ENCODE assay signal across 21 cellular contexts in genomic region chr4:78940752-78941151, GRCh38. TPM values are rescaled to one million over a fixed set of nuclear protein-coding genes. Genes with fewer than 3 reads are reported as not detected.
A peak's percentile ranks its signal among the peaks of the same experiment; 100 is the strongest.
DNase-seq lines count a peak whose midpoint lies in the region; ATAC-seq and TF ChIP-seq lines count a peak whose summit lies in the region.
"Had no signal": no experiment of that assay in that cellular context is flagged by ENCODE, and none has a peak within 500 bp of the region (broad histone marks: within the 10 kb centered on the region; RNA-seq: fewer than 3 reads in every experiment).

No MANE protein-coding gene starts in this region.

- H4K20me1 ChIP-seq in osteoblast (ENCODE audit: insufficient read depth, low read length) = no peaks in the 10 kb centered on the region

- ATAC-seq in activated T-cell treated with anti-CD3 and anti-CD28 coated beads, Interleukin-2, amount 50 U/mL, for 4 hours = no peak
- ATAC-seq in HG03280 (IDR thresholded peaks at IDR 0.05; ENCODE audit: unreplicated experiment) = peak; percentile 14
- ATAC-seq in HG03457 (IDR thresholded peaks at IDR 0.05; ENCODE audit: unreplicated experiment) = no peak
- ATAC-seq: Right ventricle myocardium inferior had no signal

- no peaks in the 10 kb centered on the region for H3K9me3 Mint-ChIP-seq in activated T-cell treated with anti-CD3 and anti-CD28 coated beads, Interleukin-2, amount 50 U/mL, for 4 hours
- H3K9me3 Mint-ChIP-seq in activated T-helper 1 cell treated with anti-CD3 and anti-CD28 coated beads, Interleukin-12 subunit alpha, Interleukin-12 subunit beta, Interleukin-2, Interleukin-4 antibody, amounts not matched to agents 30 ng/mL and 10 ng/mL and 1 ng/mL, durations not matched to agents 14 hours and 24 hours and 36 hours = no peaks in the 10 kb centered on the region
- H3K9me3 Mint-ChIP-seq: CD4-positive, alpha-beta T cell; HFFc6 had no signal

- H3K79me2 ChIP-seq in osteoblast (ENCODE audit: insufficient read depth, low read length) = peaks cover 26% of the 10 kb centered on the region

- no peak overlapping the region for H3K4me2 ChIP-seq in osteoblast (ENCODE audit: insufficient read depth, low read length)

- H3K36me3 ChIP-seq in osteoblast (ENCODE audit: insufficient read depth, low read length) = no peaks in the 10 kb centered on the region
- H3K36me3 ChIP-seq: BE2C had no signal

- H3K4me1 ChIP-seq in osteoblast (ENCODE audit: insufficient read depth, low read length) = peaks cover 8% of the 10 kb centered on the region
- H3K4me1 ChIP-seq: BE2C had no signal

- intact Hi-C loops in activated T-helper 1 cell treated with anti-CD3 and anti-CD28 coated beads, Interleukin-12 subunit alpha, Interleukin-12 subunit beta, Interleukin-2, Interleukin-4 antibody, amounts not matched to agents 30 ng/mL and 10 ng/mL and 1 ng/mL, durations not matched to agents 14 hours and 24 hours and 36 hours (cut with micrococcal nuclease) = loop anchor here (1.0 to 10.0 kb wide), 6 partner anchors 283 to 1356 kb away; no protein-coding TSS in a partner anchor

- H3K27me3 Mint-ChIP-seq in activated T-cell treated with anti-CD3 and anti-CD28 coated beads, Interleukin-2, amount 50 U/mL, for 4 hours (ENCODE audit: low read depth) = peaks cover 26% of the 10 kb centered on the region
- peaks cover 19% of the 10 kb centered on the region for H3K27me3 Mint-ChIP-seq in activated T-helper 1 cell treated with anti-CD3 and anti-CD28 coated beads, Interleukin-12 subunit alpha, Interleukin-12 subunit beta, Interleukin-2, Interleukin-4 antibody, amounts not matched to agents 30 ng/mL and 10 ng/mL and 1 ng/mL, durations not matched to agents 14 hours and 24 hours and 36 hours (ENCODE audit: insufficient read depth)

- H3K27me3 ChIP-seq in osteoblast (ENCODE audit: insufficient read depth, low read length) = peaks cover 21% of the 10 kb centered on the region
- H3K27me3 ChIP-seq: BE2C had no signal

- H3K27ac ChIP-seq in osteoblast (ENCODE audit: low read depth, low read length) = no peak overlapping the region

- no peaks in the 10 kb centered on the region for H3K36me3 Mint-ChIP-seq in activated T-cell treated with anti-CD3 and anti-CD28 coated beads, Interleukin-2, amount 50 U/mL, for 4 hours (ENCODE audit: insufficient read depth)
- peaks cover 6% of the 10 kb centered on the region for H3K36me3 Mint-ChIP-seq in activated T-helper 1 cell treated with anti-CD3 and anti-CD28 coated beads, Interleukin-12 subunit alpha, Interleukin-12 subunit beta, Interleukin-2, Interleukin-4 antibody, amounts not matched to agents 30 ng/mL and 10 ng/mL and 1 ng/mL, durations not matched to agents 14 hours and 24 hours and 36 hours (ENCODE audit: low read depth)

- H3K9me3 ChIP-seq in osteoblast (ENCODE audit: low read depth, low read length) = no peaks in the 10 kb centered on the region
- H3K9me3 ChIP-seq: BE2C, Caco-2 had no signal

- H3K4me3 Mint-ChIP-seq in activated T-cell treated with anti-CD3 and anti-CD28 coated beads, Interleukin-2, amount 50 U/mL, for 4 hours = peak overlapping the region; percentile 1
- no peak overlapping the region for H3K4me3 Mint-ChIP-seq in activated T-helper 1 cell treated with anti-CD3 and anti-CD28 coated beads, Interleukin-12 subunit alpha, Interleukin-12 subunit beta, Interleukin-2, Interleukin-4 antibody, amounts not matched to agents 30 ng/mL and 10 ng/mL and 1 ng/mL, durations not matched to agents 14 hours and 24 hours and 36 hours

- no peak for DNase-seq in activated T-cell treated with anti-CD3 and anti-CD28 coated beads, Interleukin-2, amount 50 U/mL, for 4 hours
- DNase-seq in activated T-cell treated with anti-CD3 and anti-CD28 coated beads for 4 hours (no peak), GM12865 (ENCODE audit: low read depth) (peak; percentile 48), osteoblast (ENCODE audit: insufficient read length, low spot score, missing footprints) (peak; percentile 50), amniotic stem cell (lab: John Stamatoyannopoulos, UW) (no peak)
- no peak for DNase-seq in activated T-helper 1 cell treated with anti-CD3 and anti-CD28 coated beads, Interleukin-12 subunit alpha, Interleukin-12 subunit beta, Interleukin-2, Interleukin-4 antibody, amounts not matched to agents 30 ng/mL and 10 ng/mL and 1 ng/mL, durations not matched to agents 14 hours and 24 hours and 36 hours (ENCODE audit: low spot score)
- DNase-seq: BE2C; Caco-2; CD4-positive, alpha-beta T cell; DMS153; GF-D8; H7; HFFc6; NCI-H1105 treated with DMSO at 0.1 percent for 48 hours; NCI-H1694; NCI-H510A; NCI-H748 treated with DMSO at 0.1 percent for 48 hours; NK-92 treated with Interleukin-12 subunit alpha and Interleukin-12 subunit beta, amount 100 ng/mL, for 24 hours had no signal

- no peak overlapping the region for H3K4me3 ChIP-seq in GM12865 (ENCODE audit: low read depth, low read length)
- no peak overlapping the region for H3K4me3 ChIP-seq in osteoblast (ENCODE audit: insufficient read depth, low read length)

- H3K27ac Mint-ChIP-seq in activated T-helper 1 cell treated with anti-CD3 and anti-CD28 coated beads, Interleukin-12 subunit alpha, Interleukin-12 subunit beta, Interleukin-2, Interleukin-4 antibody, amounts not matched to agents 30 ng/mL and 10 ng/mL and 1 ng/mL, durations not matched to agents 14 hours and 24 hours and 36 hours = no peak overlapping the region
- H3K27ac Mint-ChIP-seq: HFFc6 had no signal

- H2AFZ ChIP-seq in osteoblast (ENCODE audit: low read length) = no peak overlapping the region

- TF ChIP-seq CTCF in GM12865 (IDR thresholded peaks at IDR 0.05; ENCODE audit: insufficient read depth, low read depth, low read length, missing control alignments) = no peak
- no peak for TF ChIP-seq CTCF in osteoblast (IDR thresholded peaks at IDR 0.05; ENCODE audit: extremely low read depth, low read depth, low read length)

- peaks cover 38% of the 10 kb centered on the region for H3K4me1 Mint-ChIP-seq in activated T-cell treated with anti-CD3 and anti-CD28 coated beads, Interleukin-2, amount 50 U/mL, for 4 hours (ENCODE audit: low read depth)
- H3K4me1 Mint-ChIP-seq in activated T-helper 1 cell treated with anti-CD3 and anti-CD28 coated beads, Interleukin-12 subunit alpha, Interleukin-12 subunit beta, Interleukin-2, Interleukin-4 antibody, amounts not matched to agents 30 ng/mL and 10 ng/mL and 1 ng/mL, durations not matched to agents 14 hours and 24 hours and 36 hours (ENCODE audit: low read depth) = peaks cover 50% of the 10 kb centered on the region

RNA-seq across cellular contexts. Expression of gene PAQR3, which starts 1.5 kb away (rescaled TPM):
- 10 to 100 TPM; 10.1 to 12.9 (median 10.2) TPM for total RNA-seq in activated T-cell treated with anti-CD3 and anti-CD28 coated beads, Interleukin-2, amount 50 U/mL, for 4 hours
- total RNA-seq in osteoblast = 13.8 and 16.6 TPM in 2 replicates
- total RNA-seq in activated T-helper 1 cell treated with anti-CD3 and anti-CD28 coated beads, Interleukin-12 subunit alpha, Interleukin-12 subunit beta, Interleukin-2, Interleukin-4 antibody, amounts not matched to agents 30 ng/mL and 10 ng/mL and 1 ng/mL, durations not matched to agents 14 hours and 24 hours and 36 hours = 19.6 and 19.8 TPM in 2 replicates

Comparison
In these comparisons a context has a peak if more than half of its experiments do, and no peak if none do; other contexts are left out.
1. DNase-seq: peak in GM12865 (single experiment) and osteoblast (single experiment); none in activated T-cell treated with anti-CD3 and anti-CD28 coated beads, Interleukin-2, amount 50 U/mL, for 4 hours (single experiment), activated T-cell treated with anti-CD3 and anti-CD28 coated beads for 4 hours (single experiment), amniotic stem cell (single experiment) and activated T-helper 1 cell treated with anti-CD3 and anti-CD28 coated beads, Interleukin-12 subunit alpha, Interleukin-12 subunit beta, Interleukin-2, Interleukin-4 antibody, amounts not matched to agents 30 ng/mL and 10 ng/mL and 1 ng/mL, durations not matched to agents 14 hours and 24 hours and 36 hours (single experiment).